Comparison of ENCODE assay signal across 23 cellular contexts in the genomic region with DNA sequence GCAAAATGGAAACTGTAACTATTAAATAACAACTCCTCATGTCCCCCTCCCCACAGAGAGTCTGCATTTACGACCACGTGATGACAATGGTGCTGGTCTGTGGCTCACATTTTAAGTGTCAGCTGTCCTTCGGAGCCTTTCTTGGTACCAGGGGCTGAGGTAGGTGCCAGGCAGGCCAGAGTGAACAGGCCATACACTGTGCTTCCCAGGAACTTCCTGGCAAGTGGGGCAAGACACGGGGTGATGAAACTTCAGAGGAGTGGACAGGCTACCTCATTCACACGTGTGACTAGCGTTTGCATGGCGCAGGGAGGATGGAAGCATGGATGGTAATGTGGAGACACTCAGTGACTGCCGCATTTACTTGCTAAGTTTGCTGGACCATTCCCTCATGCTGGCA. TPM values are rescaled to one million over a fixed set of nuclear protein-coding genes. Genes with fewer than 3 reads are reported as not detected.
DNase-seq lines count a peak whose midpoint lies in the region; ATAC-seq, FAIRE-seq and TF ChIP-seq lines count a peak whose summit lies in the region.
"Had no signal": no experiment of that assay in that cellular context is flagged by ENCODE, and none has a peak within 500 bp of the region (broad histone marks: within the 10 kb centered on the region; RNA-seq: fewer than 3 reads in every experiment).

No MANE protein-coding gene starts in this region.

- no peak overlapping the region for H4K8ac ChIP-seq in neuronal stem cell (ENCODE audit: low read depth, low read length)

- no peaks in the 10 kb centered on the region for H3K79me2 ChIP-seq in K562 (ENCODE audit: control insufficient read depth, insufficient read depth, low read length)

- no peaks in the 10 kb centered on the region for H3K79me1 ChIP-seq in neuronal stem cell (ENCODE audit: low read depth, low read length)

- H2AK5ac ChIP-seq in neuronal stem cell (ENCODE audit: low read depth, low read length): no peak overlapping the region

- no peaks in the 10 kb centered on the region for H3K27me3 ChIP-seq in heart left ventricle
- peaks cover 41 to 49% of the 10 kb centered on the region in 2 experiments for H3K27me3 ChIP-seq in K562 (ENCODE audit: control insufficient read depth in 2 of 2, insufficient read depth in 2 of 2, low read length in 2 of 2)
- H3K27me3 ChIP-seq in neuronal stem cell (ENCODE audit: control insufficient read depth in 3 of 3, insufficient read depth in 3 of 3, low read depth in 1 of 3, low read length in 3 of 3): peaks cover 0 to 7% (median 2%) of the 10 kb centered on the region in 3 experiments
- no peaks in the 10 kb centered on the region for H3K27me3 ChIP-seq in effector memory CD4-positive, alpha-beta T cell (replicated peaks; ENCODE audit: control insufficient read depth, insufficient read depth, low read length, poor library complexity, severe bottlenecking)
- H3K27me3 ChIP-seq: BLaER1 treated with 17β-estradiol and CSF1 and Interleukin-3, amounts not matched to agents 10 nM and 100 nM had no signal

- POLR2A ChIA-PET in K562 (lab: Yijun Ruan, JAX): interaction anchor here (0.6 to 4.5 kb wide), 5 partner anchors 9 to 194 kb away, joined by 3 to 43 read pairs (median 4); partner anchors contain the start of gene YPEL1

- H2BK15ac ChIP-seq in neuronal stem cell (ENCODE audit: low read length): no peak overlapping the region

- no peak for TF ChIP-seq EP300 in K562 (IDR thresholded peaks at IDR 0.05; ENCODE audit: low read length)

- 85 to 89% (median 87%) methylated on average over 8 of the region's 8 CpGs for WGBS in heart left ventricle, 4 donors
- WGBS in K562 (ENCODE audit: insufficient coverage, low coverage, missing lambda C conversion rate): 14% methylated on average over 8 of the region's 8 CpGs
- WGBS in neuronal stem cell (ENCODE audit: extremely low coverage in 2 of 2, insufficient read length in 2 of 2, insufficient replicate concordance in 1 of 2), 2 donors: no CpG with 5 or more reads among the region's 8 CpGs

- ATAC-seq in Right ventricle myocardium superior (ENCODE audit: poor library complexity): no peak
- no peak for ATAC-seq in heart left ventricle
- no peak for ATAC-seq in K562
- ATAC-seq: A549; CD8-positive, alpha-beta T cell had no signal

- H3K9me3 ChIP-seq in heart left ventricle (no peaks in the 10 kb centered on the region), K562 (replicated peaks; ENCODE audit: control insufficient read depth, insufficient read depth, low read depth, low read length) (no peaks in the 10 kb centered on the region), neuronal stem cell (replicated peaks in 1 of 2; ENCODE audit: control insufficient read depth in 2 of 2, insufficient read depth in 1 of 2, low read depth in 1 of 2, low read length in 2 of 2) (no peaks in the 10 kb centered on the region)
- H3K9me3 ChIP-seq in effector memory CD4-positive, alpha-beta T cell (ENCODE audit: control insufficient read depth, low read length): no peaks in the 10 kb centered on the region
- H3K9me3 ChIP-seq: A549; BLaER1 treated with 17β-estradiol and CSF1 and Interleukin-3, amounts not matched to agents 10 nM and 100 nM; Caco-2 had no signal

- no peak overlapping the region for H4K91ac ChIP-seq in neuronal stem cell (ENCODE audit: low read depth, low read length, poor library complexity)

- peaks cover 16% of the 10 kb centered on the region for H4K20me1 ChIP-seq in K562 (replicated peaks; ENCODE audit: control insufficient read depth, insufficient read depth, low read length)
- H4K20me1 ChIP-seq: BLaER1 treated with 17β-estradiol and CSF1 and Interleukin-3, amounts not matched to agents 10 nM and 100 nM had no signal

- BruUV-seq in K562 (replicated peaks; lab: Mats Ljungman, UMichigan): no TSS peak

- peak; percentile 13 for DNase-seq in Right ventricle myocardium superior
- DNase-seq in heart left ventricle: no peak
- DNase-seq in K562 (ENCODE audit: extremely low read depth in 1 of 4, low spot score in 3 of 4): no peak
- DNase-seq in neuronal stem cell (ENCODE audit: low spot score): no peak
- no peak for DNase-seq in caudate nucleus (lab: John Stamatoyannopoulos, UW)
- DNase-seq in effector memory CD4-positive, alpha-beta T cell: no peak
- DNase-seq in kidney glomerular epithelial cell (lab: John Stamatoyannopoulos, UW): no peak
- DNase-seq: AML-193; Caco-2; Calu3; CD4-positive, alpha-beta T cell; CD8-positive, alpha-beta T cell; DMS79 treated with DMSO at 0.1 percent for 48 hours; GF-D8 had no signal

- CTCF ChIA-PET in K562 (lab: Yijun Ruan, JAX; ENCODE audit: low intra/inter-chr PET ratio): no interaction called here

- TF ChIP-seq RAD21 in K562 (CRISPR knock-in tag; conservative IDR thresholded peaks at IDR 0.05 in 1 of 2, IDR thresholded peaks at IDR 0.05 in 1 of 2): no peak

- intact Hi-C loops in Right ventricle myocardium superior (cut with DNase I): no loop called here
- intact Hi-C loops in heart left ventricle (cut with DNase I): no loop called here
- intact Hi-C loops in K562 (cut with micrococcal nuclease): no loop called here

- in situ Hi-C loops in K562 (cut with MboI): no loop called here

- no peak for TF ChIP-seq POLR2A in heart left ventricle (IDR thresholded peaks at IDR 0.05)
- no peak for TF ChIP-seq POLR2A in K562 (conservative IDR thresholded peaks at IDR 0.05)

- H2AFZ ChIP-seq in K562 (ENCODE audit: low read depth, low read length) (no peak overlapping the region; the same call in 1 of the 2 replicates), neuronal stem cell (ENCODE audit: low read length) (no peak overlapping the region)

- H3K14ac ChIP-seq in neuronal stem cell (ENCODE audit: low read length): no peak overlapping the region

- no peak overlapping the region for H2BK120ac ChIP-seq in neuronal stem cell (ENCODE audit: low read depth, low read length)

- H3K4ac ChIP-seq in neuronal stem cell (ENCODE audit: low read length): no peak overlapping the region

- FAIRE-seq in K562 (lab: Jason Lieb, UNC): no peak
- FAIRE-seq: A549, D721Med, G401.6, GM12892, GM18507, GM19239 had no signal

- peak overlapping the region; percentile 70 for H3K23ac ChIP-seq in neuronal stem cell (ENCODE audit: low read depth, low read length, poor library complexity)

- H3K9ac ChIP-seq in K562 (ENCODE audit: insufficient read depth in 1 of 2, low read depth in 2 of 2, low read length in 2 of 2) (peak overlapping the region in 1 of 2 experiments; percentile 1; a peak in 1 of 4 replicates), neuronal stem cell (ENCODE audit: low read depth, low read length, poor library complexity) (no peak overlapping the region)
- H3K9ac ChIP-seq: BLaER1 treated with 17β-estradiol and CSF1 and Interleukin-3, amounts not matched to agents 10 nM and 100 nM had no signal

- H3K9me1 ChIP-seq in K562 (ENCODE audit: control insufficient read depth, insufficient read depth, low read length): no peaks in the 10 kb centered on the region

- no peak overlapping the region for H3K4me2 ChIP-seq in K562 (ENCODE audit: insufficient read depth, low read length)
- H3K4me2 ChIP-seq in neuronal stem cell (ENCODE audit: insufficient read depth, low read length, poor library complexity, severe bottlenecking): no peak overlapping the region
- H3K4me2 ChIP-seq: A549; BLaER1 treated with 17β-estradiol and CSF1 and Interleukin-3, amounts not matched to agents 10 nM and 100 nM had no signal

- H3K36me3 ChIP-seq in heart left ventricle: no peaks in the 10 kb centered on the region
- no peaks in the 10 kb centered on the region for H3K36me3 ChIP-seq in K562 (ENCODE audit: control insufficient read depth, insufficient read depth, low read length)
- H3K36me3 ChIP-seq in neuronal stem cell (replicated peaks in 1 of 2; ENCODE audit: control insufficient read depth in 2 of 2, insufficient read depth in 2 of 2, low read length in 2 of 2): no peaks in the 10 kb centered on the region
- H3K36me3 ChIP-seq in effector memory CD4-positive, alpha-beta T cell (ENCODE audit: control insufficient read depth, insufficient read depth, low read length): peaks cover 3% of the 10 kb centered on the region
- H3K36me3 ChIP-seq: BLaER1 treated with 17β-estradiol and CSF1 and Interleukin-3, amounts not matched to agents 10 nM and 100 nM had no signal

- H3K27ac ChIP-seq in heart left ventricle (no peak overlapping the region), K562 (ENCODE audit: extremely low read depth, low read depth, low read length) (no peak overlapping the region), neuronal stem cell (replicated peaks; ENCODE audit: low read length) (no peak overlapping the region), caudate nucleus (ENCODE audit: low read depth, low read length) (no peak overlapping the region)
- no peak overlapping the region for H3K27ac ChIP-seq in effector memory CD4-positive, alpha-beta T cell (ENCODE audit: insufficient read depth, low read length, poor library complexity, severe bottlenecking)
- H3K27ac ChIP-seq: 22Rv1; A549; BLaER1 treated with 17β-estradiol and CSF1 and Interleukin-3, amounts not matched to agents 10 nM and 100 nM; C4-2B had no signal

- H3K4me3 ChIP-seq in heart left ventricle (no peak overlapping the region), K562 (no peak overlapping the region), neuronal stem cell (ENCODE audit: low read length in 2 of 2) (no peak overlapping the region)
- no peak overlapping the region for H3K4me3 ChIP-seq in effector memory CD4-positive, alpha-beta T cell (ENCODE audit: insufficient read depth, low read depth, low read length, poor library complexity, severe bottlenecking)
- H3K4me3 ChIP-seq: A549; BLaER1 treated with 17β-estradiol and CSF1 and Interleukin-3, amounts not matched to agents 10 nM and 100 nM had no signal

- no peak overlapping the region for H3K18ac ChIP-seq in neuronal stem cell (ENCODE audit: low read length)

- TF ChIP-seq CTCF in heart left ventricle (IDR thresholded peaks at IDR 0.05) (no peak), K562 (IDR thresholded peaks at IDR 0.05 in 2 of 3, conservative IDR thresholded peaks at IDR 0.05 in 1 of 3; ENCODE audit: insufficient read depth in 2 of 3, low read depth in 1 of 3, low read length in 3 of 3) (no peak)

- H2BK5ac ChIP-seq in neuronal stem cell (ENCODE audit: low read length): no peak overlapping the region

- no peak overlapping the region for H2BK12ac ChIP-seq in neuronal stem cell (ENCODE audit: low read length)

- H3K4me1 ChIP-seq in heart left ventricle (no peaks in the 10 kb centered on the region), K562 (replicated peaks in 1 of 2; ENCODE audit: control insufficient read depth in 2 of 2, insufficient read depth in 2 of 2, low read length in 2 of 2) (peaks cover 0 to 3% of the 10 kb centered on the region in 2 experiments; a peak in 2 of 5 replicates), neuronal stem cell (ENCODE audit: control insufficient read depth in 2 of 2, insufficient read depth in 1 of 2, low read depth in 1 of 2, low read length in 2 of 2) (peaks cover 3 to 5% of the 10 kb centered on the region in 2 donors)
- H3K4me1 ChIP-seq in effector memory CD4-positive, alpha-beta T cell (ENCODE audit: control insufficient read depth, insufficient read depth, low read length, poor library complexity, severe bottlenecking): no peaks in the 10 kb centered on the region
- H3K4me1 ChIP-seq: A549, Caco-2 had no signal

RNA-seq across cellular contexts. Expression of gene YPEL1, which starts 10.4 kb away (rescaled TPM):
- 3.1 TPM for total RNA-seq in Right ventricle myocardium superior
- 10 to 100 TPM in 1 of 9 donors, 1 to 10 TPM in 8; 6.3 to 10.0 (median 7.5) TPM for total RNA-seq in heart left ventricle
- 1 to 10 TPM; 2.5 to 2.8 TPM for polyA plus RNA-seq in heart left ventricle
- 4.4 and 6.2 TPM in 2 replicates for total RNA-seq in K562 (2011; cell fraction: chromatin; rRNA removed; ENCODE audit: low replicate concordance)
- 3.0 TPM in 2 replicates for total RNA-seq in K562 (2011; cell fraction: nucleolus; rRNA removed)
- total RNA-seq in K562 (2011; cell fraction: nucleoplasm; rRNA removed): 4.6 and 4.7 TPM in 2 replicates
- total RNA-seq in K562 (2014; rRNA removed): 0.18 and 0.49 TPM in 2 replicates
- total RNA-seq in K562 (2014; rRNA removed; fragmentation: Illumina TruSeq; extraction: Trizol): 0.41 and 0.47 TPM in 2 replicates
- 0.15 and 0.25 TPM in 2 replicates for total RNA-seq in K562 (2015; rRNA removed; fragmentation: Illumina TruSeq; extraction: Trizol)
- total RNA-seq in K562 (2021): 0.53 and 0.54 TPM in 2 replicates
- 2.2 and 2.4 TPM in 2 replicates for polyA plus RNA-seq in K562 (2011; rRNA removed)
- polyA plus RNA-seq in K562 (2011; cell fraction: cytosol; rRNA removed): 0.63 and 1.4 TPM in 2 replicates
- 1.9 and 2.6 TPM in 2 replicates for polyA plus RNA-seq in K562 (2011; cell fraction: nucleus; rRNA removed)
- 0.59 and 4.0 TPM in 2 replicates for polyA plus RNA-seq in K562 (2012)
- polyA plus RNA-seq in K562 (2014; fragmentation: Illumina TruSeq; extraction: Trizol): 0.46 TPM in 2 replicates
- under 1 TPM; 0.07 to 0.10 TPM for polyA plus RNA-seq in K562 (2014; fragmentation: Nextera tagmentation; extraction: Ambion mirVana)
- 0.36 and 1.7 TPM in 2 replicates for polyA plus RNA-seq in K562 (2014; rRNA removed)
- 1.4 and 3.0 TPM in 2 replicates for polyA minus RNA-seq in K562 (2011; rRNA and poly(A)+ RNA removed)
- 0.46 and 0.67 TPM in 2 replicates for polyA minus RNA-seq in K562 (2011; cell fraction: cytosol; rRNA and poly(A)+ RNA removed)
- 0.67 and 1.00 TPM in 2 replicates for polyA minus RNA-seq in K562 (2011; cell fraction: nucleus; rRNA and poly(A)+ RNA removed)
- polyA plus RNA-seq in neuronal stem cell (2013, experiment 1 of 2): 27.0 TPM
- 27.1 TPM for polyA plus RNA-seq in neuronal stem cell (2013, experiment 2 of 2)
